ENCODE assay signal across 9 cellular contexts in the genomic region with DNA sequence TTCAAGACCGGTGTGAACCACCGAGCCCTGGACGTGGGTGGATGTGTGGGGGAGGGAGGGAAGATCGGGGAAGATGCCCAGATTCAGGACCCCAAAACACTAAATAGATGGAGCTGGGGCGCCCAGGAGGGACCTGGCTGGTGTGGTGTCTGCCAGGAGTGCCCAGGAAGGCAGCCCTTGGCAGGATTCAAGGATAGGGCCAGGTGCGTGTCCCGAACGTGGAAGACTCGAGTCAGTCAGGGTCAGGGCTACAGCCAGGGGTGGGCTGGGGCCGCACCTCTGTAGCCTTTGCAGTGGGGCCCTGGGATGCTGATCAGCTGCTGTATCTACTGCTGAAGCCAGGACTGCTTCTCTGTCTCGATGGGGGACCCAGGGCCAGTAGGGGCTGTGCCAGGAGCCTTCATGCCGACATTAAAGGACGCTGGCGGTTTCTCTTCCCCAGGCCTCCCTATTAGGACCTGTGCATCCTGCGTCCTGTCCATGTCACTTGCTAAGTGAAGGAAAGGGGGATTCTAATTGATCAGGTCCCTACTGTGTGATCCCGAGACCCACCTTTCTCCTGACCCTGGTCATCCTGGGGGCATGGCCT.
"Had no signal": no experiment of that assay in that cellular context is flagged by ENCODE, and none has a peak within 500 bp of the region (broad histone marks: within the 10 kb centered on the region; RNA-seq: fewer than 3 reads in every experiment).

No MANE protein-coding gene starts in this region.

- H3K4me3 Mint-ChIP-seq: activated CD4-positive, alpha-beta T cell treated with anti-CD3 and anti-CD28 coated beads, Interleukin-2, amount 10 ng/mL, durations not matched to agents 24 days and 14 days; mesothelial cell of epicardium; nephron progenitor cell; T-helper 1 cell treated with Interleukin-12 subunit alpha and Interleukin-12 subunit beta and Interleukin-4 antibody, amounts not matched to agents 30 μg/mL and 1 μg/mL, for 36 hours had no signal

- H3K9me3 Mint-ChIP-seq: activated CD4-positive, alpha-beta T cell treated with anti-CD3 and anti-CD28 coated beads, Interleukin-2, amount 10 ng/mL, durations not matched to agents 24 days and 14 days; mesothelial cell of epicardium; nephron progenitor cell; T-helper 1 cell treated with Interleukin-12 subunit alpha and Interleukin-12 subunit beta and Interleukin-4 antibody, amounts not matched to agents 30 μg/mL and 1 μg/mL, for 36 hours had no signal

- H3K4me3 ChIP-seq: esophagus squamous epithelium, lung, skin epidermis had no signal

- H3K27me3 Mint-ChIP-seq: activated CD4-positive, alpha-beta T cell treated with anti-CD3 and anti-CD28 coated beads, Interleukin-2, amount 10 ng/mL, durations not matched to agents 24 days and 14 days had no signal

- H3K27me3 ChIP-seq: esophagus squamous epithelium had no signal

- H3K9me3 ChIP-seq: esophagus squamous epithelium had no signal

- H3K27ac ChIP-seq: esophagus squamous epithelium, skin epidermis had no signal

- H3K4me1 Mint-ChIP-seq: mesothelial cell of epicardium had no signal

- H3K27ac Mint-ChIP-seq: activated CD4-positive, alpha-beta T cell treated with anti-CD3 and anti-CD28 coated beads, Interleukin-2, amount 10 ng/mL, durations not matched to agents 24 days and 14 days; mesothelial cell of epicardium; T-helper 1 cell treated with Interleukin-12 subunit alpha and Interleukin-12 subunit beta and Interleukin-4 antibody, amounts not matched to agents 30 μg/mL and 1 μg/mL, for 36 hours had no signal

- DNase-seq: activated CD4-positive, alpha-beta T cell treated with anti-CD3 and anti-CD28 coated beads, Interleukin-2, amount 10 ng/mL, durations not matched to agents 24 days and 14 days; activated naive CD4-positive, alpha-beta T cell treated with Interleukin-2 at 50 U/mL for 16 hours; effector CD8-positive, alpha-beta T cell; esophagus squamous epithelium; nephron progenitor cell had no signal

- H3K4me1 ChIP-seq: esophagus squamous epithelium had no signal
